8 cellular contexts compared by ENCODE assay signal in the genomic region with DNA sequence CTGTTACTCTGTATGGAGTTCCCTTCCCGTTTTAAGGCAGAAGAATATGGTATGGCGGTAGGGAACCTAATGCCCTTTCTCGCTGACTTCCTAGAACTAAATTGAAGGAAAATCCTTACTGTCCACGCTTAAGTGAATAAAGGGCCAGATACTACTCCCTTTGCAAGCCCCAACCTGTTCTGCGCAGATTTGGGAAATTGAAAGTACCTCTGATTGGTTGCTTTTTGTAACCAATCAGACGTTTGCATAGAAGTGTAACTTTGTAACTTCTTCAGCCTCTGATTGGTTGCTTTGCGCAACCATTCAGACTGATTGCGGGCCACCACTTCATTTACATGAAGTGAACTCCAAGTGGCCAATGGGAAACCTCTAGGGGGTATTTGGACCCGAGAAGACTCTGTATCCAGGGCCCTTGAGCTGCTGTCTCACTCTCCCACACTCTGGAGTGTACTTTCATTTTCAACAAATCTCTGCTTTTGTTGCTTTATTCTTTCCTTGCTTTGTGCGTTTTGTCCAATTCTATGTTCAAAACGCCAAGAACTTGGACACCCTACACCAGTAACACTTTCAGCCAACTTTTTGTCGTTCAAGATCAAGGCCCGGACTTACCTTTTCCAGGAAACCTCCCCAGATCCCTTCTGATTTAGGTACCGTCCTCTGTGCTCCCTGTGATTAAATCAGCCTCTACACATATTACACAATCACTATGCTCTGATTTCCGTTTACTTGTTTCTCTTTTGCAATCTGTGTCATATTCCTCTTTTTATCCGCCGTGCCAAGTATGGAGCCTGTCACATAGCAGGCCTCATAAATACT. TPM values are rescaled to one million over a fixed set of nuclear protein-coding genes. Genes with fewer than 3 reads are reported as not detected.
DNase-seq lines count a peak whose midpoint lies in the region; ATAC-seq and TF ChIP-seq lines count a peak whose summit lies in the region.

No MANE protein-coding gene starts in this region.

- H3K27me3 ChIP-seq in transverse colon, result no peaks in the 10 kb centered on the region

- intact Hi-C loops in activated naive CD4-positive, alpha-beta T cell treated with anti-CD3 and anti-CD28 coated beads for 36 hours (cut with micrococcal nuclease), result loop anchor here (10.0 kb wide), 1 partner anchor 721 kb away; the partner anchor contains the start of gene ATP8A1
- intact Hi-C loops in activated CD4-positive, alpha-beta memory T cell treated with anti-CD3 and anti-CD28 coated beads for 36 hours (cut with micrococcal nuclease), result no loop called here
- intact Hi-C loops in transverse colon (cut with DNase I; ENCODE audit: low total_unique reads), result no loop called here

- peaks cover 38% of the 10 kb centered on the region for H3K4me1 Mint-ChIP-seq in activated naive CD4-positive, alpha-beta T cell treated with anti-CD3 and anti-CD28 coated beads for 36 hours (ENCODE audit: low read depth)
- H3K4me1 Mint-ChIP-seq in activated CD4-positive, alpha-beta memory T cell treated with anti-CD3 and anti-CD28 coated beads for 36 hours (ENCODE audit: low read depth), result peaks cover 38% of the 10 kb centered on the region
- H3K4me1 Mint-ChIP-seq in immature natural killer cell, result peaks cover 35 to 46% of the 10 kb centered on the region in 2 donors

- in situ Hi-C loops in transverse colon (cut with MboI; ENCODE audit: low pct_ligation_motif_present in 1 of 4, low pct_unique_long_range_greater_than_20kb in 1 of 4, low sequenced_read_pairs in 3 of 4), result no loop called here

- TF ChIP-seq POLR2A in transverse colon (IDR thresholded peaks at IDR 0.05), result no peak

- CTCF ChIA-PET in activated naive CD4-positive, alpha-beta T cell treated with anti-CD3 and anti-CD28 coated beads for 36 hours (lab: Charles Lee), result interaction anchor here (1.4 kb wide), 1 partner anchor 47 kb away, joined by 3 read pairs; no protein-coding TSS in a partner anchor
- CTCF ChIA-PET in activated CD4-positive, alpha-beta memory T cell treated with anti-CD3 and anti-CD28 coated beads for 36 hours (lab: Charles Lee), result no interaction called here

- DNase-seq in activated naive CD4-positive, alpha-beta T cell treated with anti-CD3 and anti-CD28 coated beads for 36 hours, result no peak
- DNase-seq in activated naive CD4-positive, alpha-beta T cell treated with anti-CD3 and anti-CD28 coated beads, Interleukin-2, amount 50 U/mL, for 16 hours, result no peak
- DNase-seq in activated CD4-positive, alpha-beta memory T cell treated with anti-CD3 and anti-CD28 coated beads for 36 hours, result no peak
- DNase-seq in immature natural killer cell (no peak), transverse colon (no peak)
- DNase-seq in stimulated activated CD4-positive, alpha-beta T cell treated with anti-CD3 and anti-CD28 coated beads, Interleukin-15, amount 100 ng/mL, for 24 hours, result no peak

- H3K27ac Mint-ChIP-seq in activated naive CD4-positive, alpha-beta T cell treated with anti-CD3 and anti-CD28 coated beads for 36 hours, result peak overlapping the region; percentile 88
- peak overlapping the region; percentile 62 for H3K27ac Mint-ChIP-seq in activated CD4-positive, alpha-beta memory T cell treated with anti-CD3 and anti-CD28 coated beads for 36 hours
- H3K27ac Mint-ChIP-seq in immature natural killer cell, result peak overlapping the region; percentile 82 to 93 (median 91)

- no peaks in the 10 kb centered on the region for H3K9me3 ChIP-seq in transverse colon

- no peaks in the 10 kb centered on the region for H3K36me3 ChIP-seq in transverse colon

- POLR2A ChIA-PET in activated CD4-positive, alpha-beta memory T cell treated with anti-CD3 and anti-CD28 coated beads for 36 hours (lab: Charles Lee), result interaction anchor here (2.0 kb wide), 1 partner anchor 56 kb away, joined by 10 read pairs; the partner anchor contains the start of gene SLC30A9

- H3K4me3 ChIP-seq in transverse colon, result peak overlapping the region in 2 of 4 donors; percentile 99 to 100

- TF ChIP-seq CTCF in transverse colon (IDR thresholded peaks at IDR 0.05), result no peak

- TF ChIP-seq EP300 in transverse colon (IDR thresholded peaks at IDR 0.05; ENCODE audit: low read depth), result no peak

- no peaks in the 10 kb centered on the region for H3K9me3 Mint-ChIP-seq in activated naive CD4-positive, alpha-beta T cell treated with anti-CD3 and anti-CD28 coated beads for 36 hours
- no peaks in the 10 kb centered on the region for H3K9me3 Mint-ChIP-seq in activated CD4-positive, alpha-beta memory T cell treated with anti-CD3 and anti-CD28 coated beads for 36 hours
- H3K9me3 Mint-ChIP-seq in immature natural killer cell, result no peaks in the 10 kb centered on the region

- peak overlapping the region; percentile 97 for H3K4me3 Mint-ChIP-seq in activated naive CD4-positive, alpha-beta T cell treated with anti-CD3 and anti-CD28 coated beads for 36 hours
- H3K4me3 Mint-ChIP-seq in activated CD4-positive, alpha-beta memory T cell treated with anti-CD3 and anti-CD28 coated beads for 36 hours, result peak overlapping the region; percentile 91
- peak overlapping the region; percentile 90 to 96 (median 96) for H3K4me3 Mint-ChIP-seq in immature natural killer cell

- H3K27me3 Mint-ChIP-seq in activated naive CD4-positive, alpha-beta T cell treated with anti-CD3 and anti-CD28 coated beads for 36 hours (ENCODE audit: low read depth), result no peaks in the 10 kb centered on the region
- H3K27me3 Mint-ChIP-seq in activated CD4-positive, alpha-beta memory T cell treated with anti-CD3 and anti-CD28 coated beads for 36 hours, result no peaks in the 10 kb centered on the region
- peaks cover 0 to 7% (median 7%) of the 10 kb centered on the region in 3 donors for H3K27me3 Mint-ChIP-seq in immature natural killer cell (ENCODE audit: low read depth in 3 of 3)

- no peak for ATAC-seq in GM18868 (IDR thresholded peaks at IDR 0.05; ENCODE audit: unreplicated experiment)
- no peak for ATAC-seq in HG02840 (IDR thresholded peaks at IDR 0.05; ENCODE audit: low FRiP score, unreplicated experiment)

- H3K4me1 ChIP-seq in transverse colon, result peaks cover 7 to 32% (median 24%) of the 10 kb centered on the region in 4 donors

- H3K36me3 Mint-ChIP-seq in activated naive CD4-positive, alpha-beta T cell treated with anti-CD3 and anti-CD28 coated beads for 36 hours (ENCODE audit: low read depth), result peaks cover 14% of the 10 kb centered on the region
- H3K36me3 Mint-ChIP-seq in activated CD4-positive, alpha-beta memory T cell treated with anti-CD3 and anti-CD28 coated beads for 36 hours, result peaks cover 10% of the 10 kb centered on the region
- peaks cover 0 to 6% (median 4%) of the 10 kb centered on the region in 3 donors for H3K36me3 Mint-ChIP-seq in immature natural killer cell

- WGBS in transverse colon (ENCODE audit: low coverage in 1 of 2), 2 donors, result 88 to 89% methylated on average over 12 to 17 of the region's 17 CpGs

- H3K27ac ChIP-seq in transverse colon, result peak overlapping the region; percentile 85 to 94 (median 88)

RNA-seq across cellular contexts. Expression of gene TMEM33, which starts 1.0 kb away (rescaled TPM):
- total RNA-seq in activated naive CD4-positive, alpha-beta T cell treated with anti-CD3 and anti-CD28 coated beads for 36 hours, result 10 to 100 TPM; 33.9 to 34.6 TPM
- total RNA-seq in activated CD4-positive, alpha-beta memory T cell treated with anti-CD3 and anti-CD28 coated beads for 36 hours, result 10 to 100 TPM; 40.7 to 44.8 TPM
- polyA plus RNA-seq in immature natural killer cell, result 10 to 100 TPM; 11.0 to 31.4 (median 14.1) TPM
- 10 to 100 TPM; 41.8 to 59.3 (median 54.9) TPM for total RNA-seq in transverse colon

RNA-seq across cellular contexts. Expression of gene DCAF4L1, which starts 47.4 kb away (rescaled TPM):
- under 1 TPM; 0.12 TPM for total RNA-seq in activated naive CD4-positive, alpha-beta T cell treated with anti-CD3 and anti-CD28 coated beads for 36 hours
- under 1 TPM; 0.10 to 0.17 TPM for total RNA-seq in activated CD4-positive, alpha-beta memory T cell treated with anti-CD3 and anti-CD28 coated beads for 36 hours
- under 1 TPM in 1 of 3 donors, not detected in 2; 0.08 TPM for polyA plus RNA-seq in immature natural killer cell
- total RNA-seq in transverse colon, result under 1 TPM in 2 of 4 donors, not detected in 2; 0.14 to 0.32 TPM

RNA-seq across cellular contexts. Expression of gene SLC30A9, which starts 56.1 kb away (rescaled TPM):
- 10 to 100 TPM; 36.2 to 36.3 TPM for total RNA-seq in activated naive CD4-positive, alpha-beta T cell treated with anti-CD3 and anti-CD28 coated beads for 36 hours
- 10 to 100 TPM; 43.3 to 48.3 TPM for total RNA-seq in activated CD4-positive, alpha-beta memory T cell treated with anti-CD3 and anti-CD28 coated beads for 36 hours
- 10 to 100 TPM; 17.3 to 30.9 (median 29.9) TPM for polyA plus RNA-seq in immature natural killer cell
- total RNA-seq in transverse colon, result 10 to 100 TPM; 42.6 to 59.8 (median 47.9) TPM
